19 cellular contexts compared by ENCODE assay signal in genomic region chr6:2919886-2920285, GRCh38. TPM values are rescaled to one million over a fixed set of nuclear protein-coding genes. Genes with fewer than 3 reads are reported as not detected.
DNase-seq lines count a peak whose midpoint lies in the region; ATAC-seq, FAIRE-seq and TF ChIP-seq lines count a peak whose summit lies in the region.
"Had no signal": no experiment of that assay in that cellular context is flagged by ENCODE, and none has a peak within 500 bp of the region (broad histone marks: within the 10 kb centered on the region; RNA-seq: fewer than 3 reads in every experiment).

No MANE protein-coding gene starts in this region.

- H3K14ac ChIP-seq in H1 (ENCODE audit: insufficient read length) = no peak overlapping the region

- FAIRE-seq in H1 (lab: Jason Lieb, UNC) = no peak
- FAIRE-seq: A204.1, GM12878, HepG2, HTR-8/SVneo had no signal

- H2BK20ac ChIP-seq in H1 (ENCODE audit: low read length) = no peak overlapping the region

- TF ChIP-seq EP300 in H1 (IDR thresholded peaks at IDR 0.05; ENCODE audit: borderline replicate concordance in 1 of 2, low read depth in 2 of 2, low read length in 2 of 2) = no peak

- no peaks in the 10 kb centered on the region for H3K27me3 ChIP-seq in right atrium auricular region
- no peaks in the 10 kb centered on the region for H3K27me3 ChIP-seq in H1 (replicated peaks in 1 of 4; ENCODE audit: control insufficient read depth in 3 of 4, extremely low read depth in 1 of 4, insufficient read depth in 3 of 4, low read length in 3 of 4)
- H3K27me3 ChIP-seq in spleen (replicated peaks in 1 of 7) = no peaks in the 10 kb centered on the region

- no peak overlapping the region for H2BK120ac ChIP-seq in H1 (replicated peaks; ENCODE audit: low read depth, low read length)

- intact Hi-C loops in left cardiac atrium (cut with DNase I) = no loop called here
- intact Hi-C loops in spleen (cut with DNase I; ENCODE audit: low total_unique reads) = loop anchor here (10.0 kb wide), 2 partner anchors 65 to 125 kb away; no protein-coding TSS in a partner anchor

- ATAC-seq in left cardiac atrium (no peak), HG03432 (IDR thresholded peaks at IDR 0.05; ENCODE audit: unreplicated experiment) (no peak)
- no peak for ATAC-seq in stimulated activated memory B cell treated with anti-CD40 and anti-IgM and Interleukin-4, amounts not matched to agents 10 μg/mL and 1 μg/mL and 100 μg/mL, for 72 hours

- H4K8ac ChIP-seq in H1 (ENCODE audit: extremely low read depth, insufficient read depth, low read length) = no peak overlapping the region

- POLR2A ChIA-PET in H1 (lab: Charles Lee; ENCODE audit: partially characterized antibody) = interaction anchor here (2.3 kb wide), 1 partner anchor 44 kb away, joined by 10 read pairs; no protein-coding TSS in a partner anchor

- H3K56ac ChIP-seq in H1 (replicated peaks; ENCODE audit: insufficient read length, low read depth, low read length) = no peak overlapping the region

- H3K36me3 ChIP-seq in right atrium auricular region (no peaks in the 10 kb centered on the region), H1 (ENCODE audit: control insufficient read depth in 2 of 4, insufficient read depth in 4 of 4, low read length in 3 of 4) (no peaks in the 10 kb centered on the region), spleen (no peaks in the 10 kb centered on the region)

- no peak overlapping the region; the same call in 1 of the 2 replicates for H2BK12ac ChIP-seq in H1 (ENCODE audit: low read depth, low read length)

- H3K4me2 ChIP-seq in H1 (ENCODE audit: insufficient read depth in 1 of 2, low read depth in 2 of 2, low read length in 2 of 2) = no peak overlapping the region
- H3K4me2 ChIP-seq: GM23338 had no signal

- H3K27me3 Mint-ChIP-seq in neural crest cell (ENCODE audit: low read depth) = no peaks in the 10 kb centered on the region
- no peaks in the 10 kb centered on the region for H3K27me3 Mint-ChIP-seq in stimulated activated memory B cell treated with anti-CD40 and anti-IgM and Interleukin-4, amounts not matched to agents 10 μg/mL and 1 μg/mL and 100 μg/mL, for 72 hours
- H3K27me3 Mint-ChIP-seq: B cell; CD4-positive, alpha-beta T cell had no signal

- H3K79me2 ChIP-seq in H1 (ENCODE audit: control insufficient read depth in 1 of 2, insufficient read depth in 2 of 2, low read length in 2 of 2) = no peaks in the 10 kb centered on the region

- H3K4ac ChIP-seq in H1 (replicated peaks; ENCODE audit: insufficient read length, low read depth, low read length) = no peak overlapping the region

- TF ChIP-seq CTCF in right atrium auricular region (IDR thresholded peaks at IDR 0.05) = no peak
- TF ChIP-seq CTCF in H1 (IDR thresholded peaks at IDR 0.05; ENCODE audit: control extremely low read depth in 1 of 3, insufficient read depth in 1 of 3, low read depth in 1 of 3, low read length in 3 of 3) = no peak
- no peak for TF ChIP-seq CTCF in neural crest cell (conservative IDR thresholded peaks at IDR 0.05)
- no peak for TF ChIP-seq CTCF in spleen (IDR thresholded peaks at IDR 0.05 in 8 of 11, conservative IDR thresholded peaks at IDR 0.05 in 3 of 11)

- H3K23ac ChIP-seq in H1 (ENCODE audit: insufficient read length) = no peak overlapping the region

- H3K9ac ChIP-seq in H1 (replicated peaks in 1 of 4; ENCODE audit: extremely low read depth in 1 of 4, low read depth in 3 of 4, low read length in 3 of 4) = no peak overlapping the region

- H3K4me1 ChIP-seq in right atrium auricular region = no peaks in the 10 kb centered on the region
- H3K4me1 ChIP-seq in H1 (replicated peaks in 1 of 4; ENCODE audit: control insufficient read depth in 3 of 4, insufficient read depth in 4 of 4, low read length in 3 of 4) = peaks cover 9 to 32% (median 20%) of the 10 kb centered on the region in 4 experiments
- H3K4me1 ChIP-seq in spleen = peaks cover 4 to 23% (median 11%) of the 10 kb centered on the region in 6 donors

- H3K18ac ChIP-seq in H1 (ENCODE audit: extremely low read depth, low read length) = 0 out of 2 replicates have a peak overlapping the region, but pooled peaks have one; percentile 4

- H2AFZ ChIP-seq in H1 (ENCODE audit: low read length) = no peak overlapping the region
- H2AFZ ChIP-seq: GM23338 had no signal

- no peak overlapping the region for H3K27ac ChIP-seq in right atrium auricular region
- no peak overlapping the region for H3K27ac ChIP-seq in H1 (ENCODE audit: low read depth, low read length)
- H3K27ac ChIP-seq in spleen = peak overlapping the region in 1 of 8 donors; percentile 70

- DNase-seq in right atrium auricular region (ENCODE audit: low spot score) (peak; percentile 40), left cardiac atrium (no peak), H1 (ENCODE audit: low read depth in 1 of 2, low spot score in 2 of 2) (peak in 1 of 2 experiments; percentile 7), neural crest cell (ENCODE audit: low read depth, low spot score) (no peak), spleen (no peak), DMS 273 treated with DMSO at 0.1 percent for 48 hours (lab: John Stamatoyannopoulos, UW) (no peak)
- DNase-seq: C1 segment of cervical spinal cord; Calu3; CD4-positive, alpha-beta T cell; DMS79 had no signal

- CTCF ChIA-PET in H1 (lab: Charles Lee; ENCODE audit: partially characterized antibody) = interaction anchor here (0.6 to 3.9 kb wide), 6 partner anchors 8 to 69 kb away, joined by 3 to 35 read pairs (median 3); no protein-coding TSS in a partner anchor

- H3K9me3 Mint-ChIP-seq in neural crest cell = no peaks in the 10 kb centered on the region
- H3K9me3 Mint-ChIP-seq in stimulated activated memory B cell treated with anti-CD40 and anti-IgM and Interleukin-4, amounts not matched to agents 10 μg/mL and 1 μg/mL and 100 μg/mL, for 72 hours = peaks cover 3% of the 10 kb centered on the region
- H3K9me3 Mint-ChIP-seq: CD4-positive, alpha-beta T cell had no signal

- no peak overlapping the region for H2BK15ac ChIP-seq in H1 (ENCODE audit: low read length)

- H4K20me1 ChIP-seq in H1 (replicated peaks in 1 of 2; ENCODE audit: control insufficient read depth in 1 of 2, insufficient read depth in 2 of 2, low read length in 2 of 2) = no peaks in the 10 kb centered on the region

- no peak for TF ChIP-seq RAD21 in H1 (IDR thresholded peaks at IDR 0.05 in 1 of 2, conservative IDR thresholded peaks at IDR 0.05 in 1 of 2; ENCODE audit: low read depth in 2 of 2, low read length in 2 of 2)

- TF ChIP-seq POLR2A in H1 (IDR thresholded peaks at IDR 0.05; ENCODE audit: control extremely low read depth in 1 of 2, low read depth in 2 of 2, low read length in 2 of 2) = no peak
- TF ChIP-seq POLR2A in spleen (IDR thresholded peaks at IDR 0.05) = no peak

- H3K4me3 ChIP-seq in right atrium auricular region (no peak overlapping the region), H1 (ENCODE audit: extremely low read depth in 1 of 4, insufficient read depth in 2 of 4, low read depth in 3 of 4, low read length in 4 of 4) (no peak overlapping the region), spleen (no peak overlapping the region)
- H3K4me3 ChIP-seq: GM12878, GM23338 had no signal

- H3K4me1 Mint-ChIP-seq in neural crest cell = peaks cover 30% of the 10 kb centered on the region
- H3K4me1 Mint-ChIP-seq in stimulated activated memory B cell treated with anti-CD40 and anti-IgM and Interleukin-4, amounts not matched to agents 10 μg/mL and 1 μg/mL and 100 μg/mL, for 72 hours = peaks cover 12% of the 10 kb centered on the region

- WGBS in H1 (ENCODE audit: extremely low coverage in 1 of 2, insufficient coverage in 1 of 2, insufficient read length in 1 of 2, insufficient replicate concordance in 2 of 2, low coverage in 1 of 2, low lambda C conversion rate in 2 of 2, missing lambda C conversion rate in 1 of 2), 2 experiments = 96% methylated on average over 5 of the region's 6 CpGs; no CpG with 5 or more reads in 1 of the 2 experiments
- 77 to 93% (median 89%) methylated on average over 6 of the region's 6 CpGs for WGBS in spleen, 5 donors

- no peaks in the 10 kb centered on the region for H3K79me1 ChIP-seq in H1 (ENCODE audit: low read depth, low read length)

- H2AK5ac ChIP-seq in H1 (ENCODE audit: low read depth, low read length) = no peak overlapping the region

- H2BK5ac ChIP-seq in H1 (ENCODE audit: low read depth, low read length) = no peak overlapping the region

- H4K91ac ChIP-seq in H1 (replicated peaks; ENCODE audit: insufficient read length, low read length) = no peak overlapping the region

- H3K36me3 Mint-ChIP-seq in neural crest cell (ENCODE audit: low read depth) = peaks cover 7% of the 10 kb centered on the region
- peaks cover 5% of the 10 kb centered on the region for H3K36me3 Mint-ChIP-seq in stimulated activated memory B cell treated with anti-CD40 and anti-IgM and Interleukin-4, amounts not matched to agents 10 μg/mL and 1 μg/mL and 100 μg/mL, for 72 hours

- no peak overlapping the region for H4K5ac ChIP-seq in H1 (ENCODE audit: insufficient read length, low read depth, low read length)

- no peaks in the 10 kb centered on the region for H3K23me2 ChIP-seq in H1 (ENCODE audit: low read depth, low read length)

- H3K27ac Mint-ChIP-seq in neural crest cell (ENCODE audit: unreplicated experiment) = peak overlapping the region; percentile 54
- peak overlapping the region; percentile 40 for H3K27ac Mint-ChIP-seq in stimulated activated memory B cell treated with anti-CD40 and anti-IgM and Interleukin-4, amounts not matched to agents 10 μg/mL and 1 μg/mL and 100 μg/mL, for 72 hours
- H3K27ac Mint-ChIP-seq: B cell; CD4-positive, alpha-beta T cell; GM23338 had no signal

- peak overlapping the region; percentile 9 for H3K4me3 Mint-ChIP-seq in neural crest cell
- no peak overlapping the region for H3K4me3 Mint-ChIP-seq in stimulated activated memory B cell treated with anti-CD40 and anti-IgM and Interleukin-4, amounts not matched to agents 10 μg/mL and 1 μg/mL and 100 μg/mL, for 72 hours
- H3K4me3 Mint-ChIP-seq: B cell; CD4-positive, alpha-beta T cell; GM23338; H9 had no signal

- no peaks in the 10 kb centered on the region for H3K9me3 ChIP-seq in right atrium auricular region
- no peaks in the 10 kb centered on the region for H3K9me3 ChIP-seq in H1 (ENCODE audit: insufficient read depth in 2 of 2, low read depth in 1 of 2, low read length in 1 of 2)
- H3K9me3 ChIP-seq in spleen = no peaks in the 10 kb centered on the region

RNA-seq across cellular contexts. Expression of gene SERPINB9, which starts 16.8 kb away (rescaled TPM):
- total RNA-seq in right atrium auricular region (10 to 100 TPM; 11.2 to 17.5 TPM), left cardiac atrium (10 to 100 TPM in 1 of 2 donors, 1 to 10 TPM in 1; 3.8 to 14.4 TPM), neural crest cell (9.2 and 9.4 TPM in 2 replicates), spleen (10 to 100 TPM; 43.0 to 75.7 (median 55.4) TPM)
- total RNA-seq in H1 (2021; fragmentation: NEBNext Ultra II Directional; extraction: Animal tissue kit (Norgen Biotek cat#: 25700)) = 63.5 and 66.8 TPM in 2 replicates
- polyA plus RNA-seq in H1 (2011; rRNA removed) (53.5 and 93.8 TPM in 2 replicates), spleen (10 to 100 TPM; 16.2 to 22.4 (median 17.0) TPM)
- 58.9 TPM for polyA plus RNA-seq in H1 (2011; cell fraction: cytosol; rRNA removed)
- 23.5 TPM for polyA plus RNA-seq in H1 (2011; cell fraction: nucleus; rRNA removed)
- polyA plus RNA-seq in H1 (2012, experiment 1 of 2) = 56.9 to 68.1 TPM (median 58.4 TPM) in 4 replicates
- polyA plus RNA-seq in H1 (2012, experiment 2 of 2) = 26.8 TPM
- polyA plus RNA-seq in H1 (2013, experiment 1 of 2) = 31.2 TPM
- polyA plus RNA-seq in H1 (2013, experiment 2 of 2) = 29.8 TPM
- polyA minus RNA-seq in H1 (2011; rRNA and poly(A)+ RNA removed) = 100 and 149 TPM in 2 replicates
- 53.1 TPM for polyA minus RNA-seq in H1 (2011; cell fraction: cytosol; rRNA and poly(A)+ RNA removed)
- 25.0 TPM for polyA minus RNA-seq in H1 (2011; cell fraction: nucleus; rRNA and poly(A)+ RNA removed)

RNA-seq across cellular contexts. Expression of gene SERPINB6, which starts 51.5 kb away (rescaled TPM):
- total RNA-seq in right atrium auricular region = 100 to 1,000 TPM; 181 to 184 TPM
- total RNA-seq in left cardiac atrium = 100 to 1,000 TPM; 218 to 225 TPM
- total RNA-seq in H1 (2021; fragmentation: NEBNext Ultra II Directional; extraction: Animal tissue kit (Norgen Biotek cat#: 25700)) = 29.4 and 31.2 TPM in 2 replicates
- polyA plus RNA-seq in H1 (2011; rRNA removed) = 27.2 and 29.5 TPM in 2 replicates
- polyA plus RNA-seq in H1 (2011; cell fraction: cytosol; rRNA removed) = 32.8 TPM
- polyA plus RNA-seq in H1 (2011; cell fraction: nucleus; rRNA removed) = 24.9 TPM
- polyA plus RNA-seq in H1 (2012, experiment 1 of 2) = 27.7 to 33.6 TPM (median 29.1 TPM) in 4 replicates
- 22.1 TPM for polyA plus RNA-seq in H1 (2012, experiment 2 of 2)
- polyA plus RNA-seq in H1 (2013, experiment 1 of 2) = 31.5 TPM
- polyA plus RNA-seq in H1 (2013, experiment 2 of 2) = 31.6 TPM
- polyA minus RNA-seq in H1 (2011; rRNA and poly(A)+ RNA removed) = 13.3 and 15.1 TPM in 2 replicates
- 12.4 TPM for polyA minus RNA-seq in H1 (2011; cell fraction: cytosol; rRNA and poly(A)+ RNA removed)
- polyA minus RNA-seq in H1 (2011; cell fraction: nucleus; rRNA and poly(A)+ RNA removed) = 9.6 TPM
- total RNA-seq in neural crest cell = 20.1 and 21.3 TPM in 2 replicates
- 100 to 1,000 TPM; 145 to 222 (median 188) TPM for total RNA-seq in spleen
- polyA plus RNA-seq in spleen = 100 to 1,000 TPM; 111 to 256 (median 193) TPM
